ENCODE assay signal across 17 cellular contexts in genomic region chr14:77989441-77989891, GRCh38.
A peak's percentile ranks its signal among the peaks of the same experiment; 100 is the strongest.
DNase-seq lines count a peak whose midpoint lies in the region; ATAC-seq, FAIRE-seq and TF ChIP-seq lines count a peak whose summit lies in the region.
"Had no signal": no experiment of that assay in that cellular context is flagged by ENCODE, and none has a peak within 500 bp of the region (broad histone marks: within the 10 kb centered on the region; RNA-seq: fewer than 3 reads in every experiment).

No MANE protein-coding gene starts in this region.

- peak overlapping the region; percentile 46 for H3K27ac ChIP-seq in astrocyte (ENCODE audit: low read depth, low read length)
- peak overlapping the region; percentile 97 for H3K27ac ChIP-seq in temporal lobe (ENCODE audit: low read depth, low read length)
- H3K27ac ChIP-seq: brain microvascular endothelial cell, spleen had no signal

- H3K4me1 ChIP-seq in astrocyte (ENCODE audit: insufficient read depth, low read length), result peaks cover 22% of the 10 kb centered on the region

- H3K36me3 Mint-ChIP-seq in astrocyte (ENCODE audit: low read depth, unreplicated experiment) (no peaks in the 10 kb centered on the region), glutamatergic neuron (ENCODE audit: unreplicated experiment) (no peaks in the 10 kb centered on the region), nephron progenitor cell (ENCODE audit: low read depth) (no peaks in the 10 kb centered on the region)

- H3K79me2 ChIP-seq in astrocyte (ENCODE audit: insufficient read depth, low read length), result no peaks in the 10 kb centered on the region

- no peak for ATAC-seq in HG03354 (IDR thresholded peaks at IDR 0.05; ENCODE audit: poor library complexity, severe bottlenecking, unreplicated experiment)

- no peaks in the 10 kb centered on the region for H3K9me3 ChIP-seq in astrocyte (ENCODE audit: insufficient read depth, low read depth, low read length)
- H3K9me3 ChIP-seq: left lung, SK-N-SH, spleen had no signal

- H3K4me1 Mint-ChIP-seq in astrocyte (ENCODE audit: low read depth, unreplicated experiment) (peaks cover 22% of the 10 kb centered on the region), glutamatergic neuron (ENCODE audit: low read depth, unreplicated experiment) (peaks cover 19% of the 10 kb centered on the region), nephron progenitor cell (peaks cover 46% of the 10 kb centered on the region)

- H3K4me3 ChIP-seq in astrocyte (ENCODE audit: insufficient read depth, low read depth, low read length), result no peak overlapping the region
- H3K4me3 ChIP-seq: left lung, spleen had no signal

- H3K27me3 Mint-ChIP-seq in astrocyte (ENCODE audit: low read depth, unreplicated experiment) (no peaks in the 10 kb centered on the region), glutamatergic neuron (ENCODE audit: unreplicated experiment) (peaks cover 4% of the 10 kb centered on the region), nephron progenitor cell (ENCODE audit: low read depth, poor library complexity) (peaks cover 4% of the 10 kb centered on the region)

- H3K9me3 Mint-ChIP-seq in astrocyte (ENCODE audit: unreplicated experiment) (peaks cover 4% of the 10 kb centered on the region), glutamatergic neuron (ENCODE audit: unreplicated experiment) (peaks cover 7% of the 10 kb centered on the region), nephron progenitor cell (peaks cover 3% of the 10 kb centered on the region)
- H3K9me3 Mint-ChIP-seq: activated CD4-positive, alpha-beta memory T cell treated with anti-CD3 and anti-CD28 coated beads, Interleukin-2, amount 10 ng/mL, durations not matched to agents 7 days and 5 days; activated T-helper 1 cell treated with anti-CD3 and anti-CD28 coated beads, Interleukin-12 subunit alpha, Interleukin-12 subunit beta, Interleukin-2, Interleukin-4 antibody, amounts not matched to agents 30 ng/mL and 10 ng/mL and 1 ng/mL, durations not matched to agents 14 hours and 24 hours and 36 hours had no signal

- no peak for TF ChIP-seq CTCF in astrocyte (IDR thresholded peaks at IDR 0.05; ENCODE audit: insufficient read depth, low read depth, low read length)
- no peak for TF ChIP-seq CTCF in glutamatergic neuron (IDR thresholded peaks at IDR 0.05; ENCODE audit: partially characterized antibody, unreplicated experiment)
- TF ChIP-seq CTCF in nephron progenitor cell (IDR thresholded peaks at IDR 0.05), result no peak

- H3K27ac Mint-ChIP-seq in astrocyte (ENCODE audit: unreplicated experiment) (no peak overlapping the region), glutamatergic neuron (ENCODE audit: unreplicated experiment) (peak overlapping the region; percentile 91), nephron progenitor cell (peak overlapping the region; percentile 80)
- H3K27ac Mint-ChIP-seq: activated CD4-positive, alpha-beta memory T cell treated with anti-CD3 and anti-CD28 coated beads, Interleukin-2, amount 10 ng/mL, durations not matched to agents 7 days and 5 days; activated T-helper 1 cell treated with anti-CD3 and anti-CD28 coated beads, Interleukin-12 subunit alpha, Interleukin-12 subunit beta, Interleukin-2, Interleukin-4 antibody, amounts not matched to agents 30 ng/mL and 10 ng/mL and 1 ng/mL, durations not matched to agents 14 hours and 24 hours and 36 hours had no signal

- no peaks in the 10 kb centered on the region for H3K36me3 ChIP-seq in astrocyte (ENCODE audit: insufficient read depth, low read length)
- H3K36me3 ChIP-seq: brain microvascular endothelial cell, left lung, spleen had no signal

- peak overlapping the region; percentile 61 for H3K4me2 ChIP-seq in astrocyte (ENCODE audit: low read length)
- H3K4me2 ChIP-seq: SK-N-SH had no signal

- no peak for FAIRE-seq in astrocyte (lab: Jason Lieb, UNC)
- FAIRE-seq: endometrium had no signal

- DNase-seq in astrocyte (ENCODE audit: low read depth) (no peak), glutamatergic neuron (peak; percentile 40), nephron progenitor cell (peak; percentile 36), dedifferentiated amniotic fluid mesenchymal stem cell (ENCODE audit: extremely low spot score) (no peak)
- DNase-seq in stimulated activated CD4-positive, alpha-beta T cell treated with anti-CD3 and anti-CD28 coated beads, Interleukin-2, amount 100 ng/mL, for 48 hours, result no peak
- no peak for DNase-seq in activated CD4-positive, alpha-beta T cell treated with anti-CD3 and anti-CD28 coated beads for 4 hours
- DNase-seq: activated CD4-positive, alpha-beta memory T cell treated with anti-CD3 and anti-CD28 coated beads, Interleukin-2, amount 10 ng/mL, durations not matched to agents 7 days and 5 days; DMS79 treated with DMSO at 0.1 percent for 48 hours; KG1; left lung; SK-N-SH; spleen had no signal

- no peaks in the 10 kb centered on the region for H3K27me3 ChIP-seq in astrocyte (ENCODE audit: insufficient read depth, low read length)
- H3K27me3 ChIP-seq: brain microvascular endothelial cell, left lung, spleen had no signal

- peak overlapping the region; percentile 64 for H2AFZ ChIP-seq in astrocyte (ENCODE audit: low read depth, low read length)

- H3K4me3 Mint-ChIP-seq in astrocyte (ENCODE audit: unreplicated experiment) (no peak overlapping the region), glutamatergic neuron (ENCODE audit: unreplicated experiment) (peak overlapping the region; percentile 40), nephron progenitor cell (peak overlapping the region; percentile 8)
- H3K4me3 Mint-ChIP-seq: activated CD4-positive, alpha-beta memory T cell treated with anti-CD3 and anti-CD28 coated beads, Interleukin-2, amount 10 ng/mL, durations not matched to agents 7 days and 5 days; activated T-helper 1 cell treated with anti-CD3 and anti-CD28 coated beads, Interleukin-12 subunit alpha, Interleukin-12 subunit beta, Interleukin-2, Interleukin-4 antibody, amounts not matched to agents 30 ng/mL and 10 ng/mL and 1 ng/mL, durations not matched to agents 14 hours and 24 hours and 36 hours had no signal

- H4K20me1 ChIP-seq in astrocyte (ENCODE audit: insufficient read depth, low read length), result no peaks in the 10 kb centered on the region

- peak overlapping the region; percentile 18 for H3K9ac ChIP-seq in astrocyte (ENCODE audit: low read length)
- H3K9ac ChIP-seq: SK-N-SH had no signal

Comparison
In these comparisons a context has a peak if more than half of its experiments do, and no peak if none do; other contexts are left out.
1. DNase-seq: peak in glutamatergic neuron (single experiment) and nephron progenitor cell (single experiment); none in astrocyte (single experiment), dedifferentiated amniotic fluid mesenchymal stem cell (single experiment), stimulated activated CD4-positive, alpha-beta T cell treated with anti-CD3 and anti-CD28 coated beads, Interleukin-2, amount 100 ng/mL, for 48 hours (0 of 2) and activated CD4-positive, alpha-beta T cell treated with anti-CD3 and anti-CD28 coated beads for 4 hours (0 of 2).